8 cellular contexts compared by ENCODE assay signal in the genomic region with DNA sequence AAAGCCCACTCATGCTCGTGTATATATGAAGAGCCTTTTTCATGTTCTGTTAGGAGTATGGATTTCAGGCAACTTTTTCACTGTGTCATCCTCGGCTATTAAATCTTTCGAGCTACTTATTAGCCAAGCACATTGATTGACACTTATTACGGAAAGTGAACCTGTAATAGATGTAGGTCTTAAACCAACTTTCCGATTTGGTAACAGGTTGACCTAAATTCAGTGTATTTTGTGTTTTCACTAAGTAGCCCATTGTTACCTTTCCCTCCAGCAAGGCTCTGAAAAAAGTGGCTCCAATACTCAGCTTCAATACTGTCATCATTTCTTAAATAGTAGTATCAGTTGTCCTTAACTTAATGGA. TPM values are rescaled to one million over a fixed set of nuclear protein-coding genes. Genes with fewer than 3 reads are reported as not detected.
A peak's percentile ranks its signal among the peaks of the same experiment; 100 is the strongest.
DNase-seq lines count a peak whose midpoint lies in the region; ATAC-seq and TF ChIP-seq lines count a peak whose summit lies in the region.

No MANE protein-coding gene starts in this region.

- ATAC-seq in HG02938 (IDR thresholded peaks at IDR 0.05; ENCODE audit: unreplicated experiment) (no peak), GM18861 (IDR thresholded peaks at IDR 0.05; ENCODE audit: unreplicated experiment) (no peak), HG03460 (IDR thresholded peaks at IDR 0.05; ENCODE audit: unreplicated experiment) (no peak)

- H4K20me1 ChIP-seq in BLaER1 = peaks cover 64% of the 10 kb centered on the region

- H3K27me3 Mint-ChIP-seq in dendritic cell treated with granulocyte-macrophage colony-stimulating factor and Interleukin-4, amounts not matched to agents 40 ng/mL and 50 ng/mL, for 4 days = no peaks in the 10 kb centered on the region
- H3K27me3 Mint-ChIP-seq in neural crest cell (ENCODE audit: low read depth) = no peaks in the 10 kb centered on the region

- peaks cover 35% of the 10 kb centered on the region for H3K36me3 Mint-ChIP-seq in dendritic cell treated with granulocyte-macrophage colony-stimulating factor and Interleukin-4, amounts not matched to agents 40 ng/mL and 50 ng/mL, for 4 days (ENCODE audit: low read depth)
- H3K36me3 Mint-ChIP-seq in neural crest cell (ENCODE audit: low read depth) = peaks cover 17% of the 10 kb centered on the region

- peaks cover 14% of the 10 kb centered on the region for H3K4me1 ChIP-seq in BLaER1

- H3K27ac ChIP-seq in BLaER1 = peak overlapping the region; percentile 94
- H3K27ac ChIP-seq in KOPT-K1 (ENCODE audit: low read depth, low read length, poor library complexity, severe bottlenecking) = peak overlapping the region; percentile 92

- peak overlapping the region; percentile 99 for H3K27ac Mint-ChIP-seq in dendritic cell treated with granulocyte-macrophage colony-stimulating factor and Interleukin-4, amounts not matched to agents 40 ng/mL and 50 ng/mL, for 4 days
- peak overlapping the region; percentile 98 for H3K27ac Mint-ChIP-seq in neural crest cell (ENCODE audit: unreplicated experiment)

- H3K4me2 ChIP-seq in BLaER1 = peak overlapping the region; percentile 85

- H3K9me3 ChIP-seq in BLaER1 (peaks cover 14% of the 10 kb centered on the region), KOPT-K1 (ENCODE audit: insufficient read depth, low read length, poor library complexity, severe bottlenecking) (peaks cover 5% of the 10 kb centered on the region)

- peak overlapping the region; percentile 95 for H3K9ac ChIP-seq in BLaER1

- H3K4me1 Mint-ChIP-seq in dendritic cell treated with granulocyte-macrophage colony-stimulating factor and Interleukin-4, amounts not matched to agents 40 ng/mL and 50 ng/mL, for 4 days (ENCODE audit: low read depth) = peaks cover 18% of the 10 kb centered on the region
- peaks cover 20% of the 10 kb centered on the region for H3K4me1 Mint-ChIP-seq in neural crest cell

- no peak for DNase-seq in neural crest cell (ENCODE audit: low read depth, low spot score)
- no peak for DNase-seq in 8988T

- H3K36me3 ChIP-seq in BLaER1 (peaks cover 29% of the 10 kb centered on the region), KOPT-K1 (ENCODE audit: insufficient read depth, low read length) (peaks cover 28% of the 10 kb centered on the region)

- peak overlapping the region; percentile 100 for H3K4me3 Mint-ChIP-seq in dendritic cell treated with granulocyte-macrophage colony-stimulating factor and Interleukin-4, amounts not matched to agents 40 ng/mL and 50 ng/mL, for 4 days
- peak overlapping the region; percentile 95 for H3K4me3 Mint-ChIP-seq in neural crest cell

- no peaks in the 10 kb centered on the region for H3K27me3 ChIP-seq in BLaER1

- intact Hi-C loops in dendritic cell treated with granulocyte-macrophage colony-stimulating factor and Interleukin-4, amounts not matched to agents 40 ng/mL and 50 ng/mL, for 4 days (cut with micrococcal nuclease) = loop anchor here (10.0 kb wide), 1 partner anchor 63 kb away; no protein-coding TSS in a partner anchor

- peak overlapping the region; percentile 81 for H3K4me3 ChIP-seq in BLaER1

- no peak for TF ChIP-seq CTCF in neural crest cell (conservative IDR thresholded peaks at IDR 0.05)

- no peaks in the 10 kb centered on the region for H3K9me3 Mint-ChIP-seq in dendritic cell treated with granulocyte-macrophage colony-stimulating factor and Interleukin-4, amounts not matched to agents 40 ng/mL and 50 ng/mL, for 4 days
- H3K9me3 Mint-ChIP-seq in neural crest cell = peaks cover 5% of the 10 kb centered on the region

RNA-seq across cellular contexts. Expression of a gene that starts 1.7 kb away (rescaled TPM):
- total RNA-seq in neural crest cell = 92.2 and 96.4 TPM in 2 replicates

RNA-seq across cellular contexts. Expression of a gene that starts 29.2 kb away (rescaled TPM):
- 36.2 and 37.8 TPM in 2 replicates for total RNA-seq in neural crest cell

RNA-seq across cellular contexts. Expression of a gene that starts 29.3 kb away (rescaled TPM):
- 5.8 and 6.3 TPM in 2 replicates for total RNA-seq in neural crest cell
